Comparison of ENCODE assay signal across 8 cellular contexts in the genomic region with DNA sequence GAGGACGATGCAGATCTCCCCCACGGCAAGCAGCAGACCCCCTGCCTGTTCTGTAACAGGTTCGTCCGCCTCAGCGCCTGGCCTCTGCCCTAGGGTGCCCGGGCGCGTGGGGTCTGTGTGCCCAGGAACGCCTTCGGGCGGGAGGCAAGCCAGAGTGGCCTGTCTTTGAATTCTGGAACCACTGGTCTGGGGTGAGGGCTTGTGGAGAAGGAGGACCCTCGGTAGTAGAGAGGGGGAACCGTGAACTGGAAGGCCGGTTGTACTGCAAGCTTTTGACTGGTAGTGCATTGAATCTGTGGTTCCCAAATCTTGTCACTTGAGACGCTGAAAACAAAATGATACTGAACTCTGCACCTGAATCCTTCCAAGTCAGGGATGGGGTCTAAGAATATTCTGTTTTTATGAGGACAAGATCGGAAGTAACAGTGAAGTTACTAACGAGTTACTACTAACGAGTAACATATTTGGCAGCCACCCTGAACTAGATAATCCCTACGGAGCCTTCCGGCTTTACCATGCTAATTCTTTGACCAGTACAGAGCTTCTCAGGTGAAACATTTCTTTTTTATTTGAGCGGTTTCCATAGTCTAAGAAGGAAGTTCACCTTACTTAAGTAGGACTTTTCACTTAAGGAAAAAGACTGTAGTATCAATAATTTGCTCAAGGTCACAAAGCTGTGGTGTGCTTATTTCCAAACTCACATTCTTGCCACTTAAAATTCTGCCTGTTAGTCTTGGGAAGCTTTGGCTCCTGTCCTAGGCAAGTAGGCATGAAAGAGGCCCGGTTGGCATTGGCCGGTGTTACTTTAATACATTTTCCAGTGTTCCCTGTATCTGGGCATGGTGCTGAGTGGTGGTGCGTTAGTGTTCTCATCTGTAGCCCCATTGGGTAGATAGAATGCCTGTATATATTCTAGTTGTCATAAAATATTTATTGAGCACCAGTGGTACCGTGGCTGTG. TPM values are rescaled to one million over a fixed set of nuclear protein-coding genes. Genes with fewer than 3 reads are reported as not detected.
A peak's percentile ranks its signal among the peaks of the same experiment; 100 is the strongest.
DNase-seq lines count a peak whose midpoint lies in the region; ATAC-seq and TF ChIP-seq lines count a peak whose summit lies in the region.

No MANE protein-coding gene starts in this region.

- POLR2A ChIA-PET in BJ (lab: Charles Lee) = no interaction called here

- H3K9me3 ChIP-seq in RWPE2 (ENCODE audit: severe bottlenecking) = no peaks in the 10 kb centered on the region
- no peaks in the 10 kb centered on the region for H3K9me3 ChIP-seq in mucosa of rectum (ENCODE audit: control insufficient read depth in 2 of 2, low read length in 2 of 2)

- H3K27me3 ChIP-seq in BJ (ENCODE audit: control insufficient read depth, insufficient read depth, low read length) (no peaks in the 10 kb centered on the region), RWPE2 (ENCODE audit: insufficient read depth, poor library complexity, severe bottlenecking) (no peaks in the 10 kb centered on the region), dorsolateral prefrontal cortex (no peaks in the 10 kb centered on the region), mucosa of rectum (ENCODE audit: control insufficient read depth in 2 of 2, insufficient read depth in 2 of 2, low read length in 2 of 2) (no peaks in the 10 kb centered on the region)

- intact Hi-C loops in dorsolateral prefrontal cortex (cut with DNase I) = loop anchor here (5.0 to 10.0 kb wide), 2 partner anchors 56 to 224 kb away; no protein-coding TSS in a partner anchor
- intact Hi-C loops in left colon (cut with DNase I, micrococcal nuclease) = no loop called here

- H3K36me3 ChIP-seq in BJ (ENCODE audit: control insufficient read depth, insufficient read depth, low read length) (no peaks in the 10 kb centered on the region; the same call in 1 of the 2 replicates), RWPE2 (ENCODE audit: low read depth) (peaks cover 30% of the 10 kb centered on the region), mucosa of rectum (ENCODE audit: control insufficient read depth in 2 of 2, insufficient read depth in 2 of 2, low read length in 2 of 2) (peaks cover 2 to 4% of the 10 kb centered on the region in 2 donors)

- TF ChIP-seq CTCF in BJ (IDR thresholded peaks at IDR 0.05; ENCODE audit: insufficient read depth, low read depth, low read length) (no peak), RWPE2 (IDR thresholded peaks at IDR 0.05; ENCODE audit: poor library complexity, severe bottlenecking) (no peak), dorsolateral prefrontal cortex (IDR thresholded peaks at IDR 0.05 in 54 of 56, conservative IDR thresholded peaks at IDR 0.05 in 2 of 56; ENCODE audit: low read depth in 1 of 56, partially characterized antibody in 56 of 56) (no peak)

- peak; percentile 1 for ATAC-seq in GM18858 (IDR thresholded peaks at IDR 0.05; ENCODE audit: unreplicated experiment)
- peak; percentile 5 for ATAC-seq in HG03103 (IDR thresholded peaks at IDR 0.05; ENCODE audit: low read depth, unreplicated experiment)
- ATAC-seq in RWPE2 (ENCODE audit: low read depth) = peak; percentile 13; the same call in 2 of the 3 replicates
- ATAC-seq in left colon = no peak

- DNase-seq in BJ (ENCODE audit: low read depth) = no peak
- DNase-seq in RWPE2 (ENCODE audit: low spot score) = no peak
- DNase-seq in dorsolateral prefrontal cortex = peak in 1 of 10 donors; percentile 52
- no peak for DNase-seq in foreskin melanocyte
- DNase-seq in left colon = no peak

- H3K4me3 ChIP-seq in BJ (ENCODE audit: low read depth, low read length) (peak overlapping the region; percentile 98), RWPE2 (ENCODE audit: severe bottlenecking) (peak overlapping the region; percentile 62), dorsolateral prefrontal cortex (peak overlapping the region; percentile 60 to 99 (median 93)), mucosa of rectum (ENCODE audit: low read length in 2 of 2) (peak overlapping the region; percentile 94 to 97)

- CTCF ChIA-PET in BJ (lab: Yijun Ruan, JAX) = interaction anchor here (0.9 to 1.9 kb wide), 3 partner anchors 9 to 218 kb away, joined by 3 to 13 read pairs (median 5); no protein-coding TSS in a partner anchor

- peak overlapping the region; percentile 64 for H3K27ac ChIP-seq in RWPE2 (ENCODE audit: poor library complexity, severe bottlenecking)
- peak overlapping the region; percentile 4 to 99 (median 96) for H3K27ac ChIP-seq in dorsolateral prefrontal cortex
- peak overlapping the region; percentile 97 for H3K27ac ChIP-seq in mucosa of rectum (ENCODE audit: low read depth in 2 of 2, low read length in 2 of 2)

- peak overlapping the region; percentile 84 to 99 for H3K9ac ChIP-seq in mucosa of rectum (ENCODE audit: low read depth in 1 of 2, low read length in 2 of 2)

- peaks cover 4% of the 10 kb centered on the region for H3K4me1 ChIP-seq in RWPE2 (ENCODE audit: insufficient read depth, poor library complexity, severe bottlenecking)
- H3K4me1 ChIP-seq in mucosa of rectum (ENCODE audit: control insufficient read depth in 2 of 2, insufficient read depth in 2 of 2, low read length in 2 of 2) = peaks cover 10 to 11% of the 10 kb centered on the region in 2 donors

RNA-seq across cellular contexts. Expression of gene PRMT3, which starts 0.9 kb away (rescaled TPM):
- polyA plus RNA-seq in BJ (2011; rRNA removed) = 5.6 and 11.4 TPM in 2 replicates
- polyA minus RNA-seq in BJ (2011; rRNA and poly(A)+ RNA removed) = 4.8 and 6.2 TPM in 2 replicates
- total RNA-seq in dorsolateral prefrontal cortex (10 to 100 TPM; 12.6 to 34.9 (median 19.9) TPM), left colon (10 to 100 TPM in 1 of 2 donors, 1 to 10 TPM in 1; 9.4 to 11.1 TPM)

RNA-seq across cellular contexts. Expression of gene HTATIP2, which starts 24.9 kb away (rescaled TPM):
- 20.2 and 34.6 TPM in 2 replicates for polyA plus RNA-seq in BJ (2011; rRNA removed)
- 8.4 and 10.8 TPM in 2 replicates for polyA minus RNA-seq in BJ (2011; rRNA and poly(A)+ RNA removed)
- total RNA-seq in dorsolateral prefrontal cortex = 10 to 100 TPM; 12.7 to 59.9 (median 25.5) TPM
- 100 to 1,000 TPM; 126 to 143 TPM for total RNA-seq in left colon

Comparison
In these comparisons a context has a peak if more than half of its experiments do, and no peak if none do; other contexts are left out.
1. intact Hi-C loops: an anchor here in dorsolateral prefrontal cortex (5.0 to 10.0 kb wide); none called in left colon.